In genomic region chr1:86913399-86913895, GRCh38 we compare ENCODE assay signal across 8 cellular contexts. TPM values are rescaled to one million over a fixed set of nuclear protein-coding genes. Genes with fewer than 3 reads are reported as not detected.
A peak's percentile ranks its signal among the peaks of the same experiment; 100 is the strongest.
DNase-seq lines count a peak whose midpoint lies in the region; ATAC-seq, FAIRE-seq and TF ChIP-seq lines count a peak whose summit lies in the region.

No MANE protein-coding gene starts in this region.

- H3K36me3 ChIP-seq in SJSA1 (peaks cover 5% of the 10 kb centered on the region; the same call in 1 of the 2 replicates), K562 (ENCODE audit: control insufficient read depth, insufficient read depth, low read length) (peaks cover 35% of the 10 kb centered on the region), right lobe of liver (no peaks in the 10 kb centered on the region)

- ATAC-seq in HG03378 (IDR thresholded peaks at IDR 0.05; ENCODE audit: unreplicated experiment) (peak; percentile 28), K562 (no peak), right lobe of liver (peak in 1 of 4 donors; percentile 21), HG03097 (IDR thresholded peaks at IDR 0.05; ENCODE audit: low FRiP score, unreplicated experiment) (no peak)

- no peaks in the 10 kb centered on the region for H3K9me1 ChIP-seq in K562 (ENCODE audit: control insufficient read depth, insufficient read depth, low read length)

- no peak for FAIRE-seq in K562 (lab: Jason Lieb, UNC)

- peak overlapping the region; percentile 98 to 100 for H3K9ac ChIP-seq in K562 (ENCODE audit: insufficient read depth in 1 of 2, low read depth in 2 of 2, low read length in 2 of 2)

- no peak for TF ChIP-seq RAD21 in K562 (CRISPR knock-in tag; conservative IDR thresholded peaks at IDR 0.05 in 1 of 2, IDR thresholded peaks at IDR 0.05 in 1 of 2)

- TF ChIP-seq CTCF in K562 (IDR thresholded peaks at IDR 0.05 in 2 of 3, conservative IDR thresholded peaks at IDR 0.05 in 1 of 3; ENCODE audit: insufficient read depth in 2 of 3, low read depth in 1 of 3, low read length in 3 of 3) (no peak), right lobe of liver (IDR thresholded peaks at IDR 0.05) (no peak)

- peak overlapping the region; percentile 99 for H2AFZ ChIP-seq in K562 (ENCODE audit: low read depth, low read length)

- H3K79me2 ChIP-seq in K562 (ENCODE audit: control insufficient read depth, insufficient read depth, low read length), result peaks cover 97% of the 10 kb centered on the region

- TF ChIP-seq POLR2A in K562 (conservative IDR thresholded peaks at IDR 0.05) (no peak), right lobe of liver (IDR thresholded peaks at IDR 0.05) (no peak)

- TSS peak; percentile 70 for BruUV-seq in K562 (replicated peaks; lab: Mats Ljungman, UMichigan)

- DNase-seq in NCI-H2107 treated with DMSO at 0.1 percent for 48 hours (lab: John Stamatoyannopoulos, UW; ENCODE audit: unreplicated experiment) (peak; percentile 80), NCI-H2107 (lab: John Stamatoyannopoulos, UW) (no peak), SJSA1 (ENCODE audit: low read depth in 1 of 2, low spot score in 2 of 2) (no peak), K562 (ENCODE audit: extremely low read depth in 1 of 4, low spot score in 3 of 4) (peak in 3 of 4 experiments; percentile 12 to 55 (median 16)), right lobe of liver (peak in 1 of 3 donors; percentile 34)
- DNase-seq in stimulated activated naive CD4-positive, alpha-beta T cell (lab: John Stamatoyannopoulos, UW), result peak in 4 of 6 experiments; percentile 1 to 66 (median 21)

- WGBS in K562 (ENCODE audit: insufficient coverage, low coverage, missing lambda C conversion rate), result under 1% methylated on average over 17 of the region's 17 CpGs
- WGBS in right lobe of liver (ENCODE audit: insufficient coverage, low coverage, low lambda C conversion rate, missing lambda C conversion rate), result under 1% methylated on average over 17 of the region's 17 CpGs

- in situ Hi-C loops in K562 (cut with MboI), result no loop called here

- H4K20me1 ChIP-seq in K562 (replicated peaks; ENCODE audit: control insufficient read depth, insufficient read depth, low read length), result peaks cover 8% of the 10 kb centered on the region; the same call in 1 of the 2 replicates

- H3K4me3 ChIP-seq in SJSA1, result peak overlapping the region; percentile 61
- peak overlapping the region; percentile 86 for H3K4me3 ChIP-seq in K562
- H3K4me3 ChIP-seq in right lobe of liver, result peak overlapping the region; percentile 66 to 90 (median 83)

- TF ChIP-seq EP300 in K562 (IDR thresholded peaks at IDR 0.05; ENCODE audit: low read length), result no peak

- CTCF ChIA-PET in K562 (lab: Yijun Ruan, JAX; ENCODE audit: low intra/inter-chr PET ratio), result no interaction called here

- intact Hi-C loops in K562 (cut with micrococcal nuclease), result loop anchor here (5.0 kb wide), 1 partner anchor 76 kb away; no protein-coding TSS in a partner anchor
- intact Hi-C loops in right lobe of liver (cut with DNase I), result no loop called here

- H3K9me3 ChIP-seq in SJSA1 (replicated peaks) (no peaks in the 10 kb centered on the region), K562 (replicated peaks; ENCODE audit: control insufficient read depth, insufficient read depth, low read depth, low read length) (no peaks in the 10 kb centered on the region), right lobe of liver (no peaks in the 10 kb centered on the region)

- no peaks in the 10 kb centered on the region for H3K27me3 ChIP-seq in SJSA1 (replicated peaks)
- H3K27me3 ChIP-seq in K562 (ENCODE audit: control insufficient read depth in 2 of 2, insufficient read depth in 2 of 2, low read length in 2 of 2), result no peaks in the 10 kb centered on the region
- no peaks in the 10 kb centered on the region for H3K27me3 ChIP-seq in right lobe of liver

- POLR2A ChIA-PET in K562 (lab: Yijun Ruan, JAX), result interaction anchor here (0.7 to 5.4 kb wide), 11 partner anchors 10 to 179 kb away, joined by 3 to 39 read pairs (median 4); no protein-coding TSS in a partner anchor

- peak overlapping the region; percentile 92 for H3K27ac ChIP-seq in SJSA1
- peak overlapping the region; percentile 99 for H3K27ac ChIP-seq in K562 (ENCODE audit: extremely low read depth, low read depth, low read length)
- H3K27ac ChIP-seq in right lobe of liver, result peak overlapping the region; percentile 87 to 91 (median 91)

- H3K4me2 ChIP-seq in K562 (ENCODE audit: insufficient read depth, low read length), result peak overlapping the region; percentile 96

- H3K4me1 ChIP-seq in SJSA1 (replicated peaks), result peaks cover 12% of the 10 kb centered on the region; the same call in 1 of the 2 replicates
- H3K4me1 ChIP-seq in K562 (replicated peaks in 1 of 2; ENCODE audit: control insufficient read depth in 2 of 2, insufficient read depth in 2 of 2, low read length in 2 of 2), result peaks cover 6 to 10% of the 10 kb centered on the region in 2 experiments; a peak in 4 of 5 replicates
- peaks cover 0 to 18% (median 8%) of the 10 kb centered on the region in 4 donors for H3K4me1 ChIP-seq in right lobe of liver

TF ChIP-seq in K562, 482 proteins besides CTCF, POLR2A, EP300 and RAD21 (continues in another document):
- TF ChIP-seq, protein P1, sequence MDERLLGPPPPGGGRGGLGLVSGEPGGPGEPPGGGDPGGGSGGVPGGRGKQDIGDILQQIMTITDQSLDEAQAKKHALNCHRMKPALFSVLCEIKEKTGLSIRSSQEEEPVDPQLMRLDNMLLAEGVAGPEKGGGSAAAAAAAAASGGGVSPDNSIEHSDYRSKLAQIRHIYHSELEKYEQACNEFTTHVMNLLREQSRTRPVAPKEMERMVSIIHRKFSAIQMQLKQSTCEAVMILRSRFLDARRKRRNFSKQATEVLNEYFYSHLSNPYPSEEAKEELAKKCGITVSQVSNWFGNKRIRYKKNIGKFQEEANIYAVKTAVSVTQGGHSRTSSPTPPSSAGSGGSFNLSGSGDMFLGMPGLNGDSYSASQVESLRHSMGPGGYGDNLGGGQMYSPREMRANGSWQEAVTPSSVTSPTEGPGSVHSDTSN (CRISPR knock-in tag; IDR thresholded peaks at IDR 0.05; ENCODE audit: low read depth), result no peak
- TF ChIP-seq, protein P1 (tag; conservative IDR thresholded peaks at IDR 0.05; ENCODE audit: low read depth), result no peak
- TF ChIP-seq CHD1 (IDR thresholded peaks at IDR 0.05; ENCODE audit: low read length) (peak; percentile 88), CCAR2 (IDR thresholded peaks at IDR 0.05; ENCODE audit: low read depth, low read length) (no peak), RAD51 (IDR thresholded peaks at IDR 0.05; ENCODE audit: borderline replicate concordance, low read depth) (0 out of 2 replicates have a peak, but pooled peaks have one; percentile 8), TEAD4 (IDR thresholded peaks at IDR 0.05; ENCODE audit: low read length) (no peak), TEAD4 (CRISPR knock-in tag; IDR thresholded peaks at IDR 0.05; ENCODE audit: borderline replicate concordance) (no peak)

RNA-seq across cellular contexts. Expression of gene SELENOF, which starts 0.5 kb away (rescaled TPM):
- 309 and 313 TPM in 2 replicates for total RNA-seq in SJSA1 (2014; rRNA removed; shearing (Covaris generic))
- total RNA-seq in K562 (2011; cell fraction: chromatin; rRNA removed; ENCODE audit: low replicate concordance), result 56.0 and 122 TPM in 2 replicates
- 99.4 and 103 TPM in 2 replicates for total RNA-seq in K562 (2011; cell fraction: nucleolus; rRNA removed)
- 149 and 217 TPM in 2 replicates for total RNA-seq in K562 (2011; cell fraction: nucleoplasm; rRNA removed)
- 108 and 115 TPM in 2 replicates for total RNA-seq in K562 (2014; rRNA removed)
- total RNA-seq in K562 (2014; rRNA removed; fragmentation: Illumina TruSeq; extraction: Trizol), result 194 and 221 TPM in 2 replicates
- total RNA-seq in K562 (2015; rRNA removed; fragmentation: Illumina TruSeq; extraction: Trizol), result 155 and 176 TPM in 2 replicates
- 197 and 201 TPM in 2 replicates for total RNA-seq in K562 (2021)
- polyA plus RNA-seq in K562 (2011; rRNA removed), result 225 and 296 TPM in 2 replicates
- polyA plus RNA-seq in K562 (2011; cell fraction: cytosol; rRNA removed), result 52.1 and 125 TPM in 2 replicates
- polyA plus RNA-seq in K562 (2011; cell fraction: nucleus; rRNA removed), result 24.6 and 56.3 TPM in 2 replicates
- polyA plus RNA-seq in K562 (2012), result 206 and 229 TPM in 2 replicates
- polyA plus RNA-seq in K562 (2014; fragmentation: Illumina TruSeq; extraction: Trizol), result 256 and 320 TPM in 2 replicates
- 100 to 1,000 TPM; 371 to 394 TPM for polyA plus RNA-seq in K562 (2014; fragmentation: Nextera tagmentation; extraction: Ambion mirVana)
- 215 and 237 TPM in 2 replicates for polyA plus RNA-seq in K562 (2014; rRNA removed)
- polyA minus RNA-seq in K562 (2011; rRNA and poly(A)+ RNA removed), result 132 and 153 TPM in 2 replicates
- 40.4 and 53.3 TPM in 2 replicates for polyA minus RNA-seq in K562 (2011; cell fraction: cytosol; rRNA and poly(A)+ RNA removed)
- polyA minus RNA-seq in K562 (2011; cell fraction: nucleus; rRNA and poly(A)+ RNA removed), result 29.2 and 41.3 TPM in 2 replicates
- total RNA-seq in right lobe of liver, result 100 to 1,000 TPM in 4 of 6 experiments, 10 to 100 TPM in 2; 95.5 to 130 (median 107) TPM

RNA-seq across cellular contexts. Expression of gene HS2ST1, which starts 1.0 kb away (rescaled TPM):
- total RNA-seq in SJSA1 (2014; rRNA removed; shearing (Covaris generic)), result 18.3 and 18.7 TPM in 2 replicates
- 23.6 and 39.9 TPM in 2 replicates for total RNA-seq in K562 (2011; cell fraction: chromatin; rRNA removed; ENCODE audit: low replicate concordance)
- total RNA-seq in K562 (2011; cell fraction: nucleolus; rRNA removed), result 13.0 and 15.7 TPM in 2 replicates
- 36.1 and 67.0 TPM in 2 replicates for total RNA-seq in K562 (2011; cell fraction: nucleoplasm; rRNA removed)
- total RNA-seq in K562 (2014; rRNA removed), result 18.3 and 21.1 TPM in 2 replicates
- total RNA-seq in K562 (2014; rRNA removed; fragmentation: Illumina TruSeq; extraction: Trizol), result 33.8 and 38.5 TPM in 2 replicates
- 24.8 and 27.1 TPM in 2 replicates for total RNA-seq in K562 (2015; rRNA removed; fragmentation: Illumina TruSeq; extraction: Trizol)
- total RNA-seq in K562 (2021), result 37.7 and 43.3 TPM in 2 replicates
- polyA plus RNA-seq in K562 (2011; rRNA removed), result 25.6 and 41.1 TPM in 2 replicates
- polyA plus RNA-seq in K562 (2011; cell fraction: cytosol; rRNA removed), result 5.2 and 9.2 TPM in 2 replicates
- polyA plus RNA-seq in K562 (2011; cell fraction: nucleus; rRNA removed), result 5.3 and 6.6 TPM in 2 replicates
- polyA plus RNA-seq in K562 (2012), result 23.9 TPM in 2 replicates
- polyA plus RNA-seq in K562 (2014; fragmentation: Illumina TruSeq; extraction: Trizol), result 21.7 and 25.8 TPM in 2 replicates
- 1 to 10 TPM; 7.7 to 8.9 TPM for polyA plus RNA-seq in K562 (2014; fragmentation: Nextera tagmentation; extraction: Ambion mirVana)
- polyA plus RNA-seq in K562 (2014; rRNA removed), result 19.9 and 20.8 TPM in 2 replicates
- polyA minus RNA-seq in K562 (2011; rRNA and poly(A)+ RNA removed), result 47.6 and 48.9 TPM in 2 replicates
- 16.1 and 34.0 TPM in 2 replicates for polyA minus RNA-seq in K562 (2011; cell fraction: cytosol; rRNA and poly(A)+ RNA removed)
- 10.9 and 15.9 TPM in 2 replicates for polyA minus RNA-seq in K562 (2011; cell fraction: nucleus; rRNA and poly(A)+ RNA removed)
- 10 to 100 TPM in 5 of 6 experiments, 1 to 10 TPM in 1; 9.9 to 17.2 (median 13.7) TPM for total RNA-seq in right lobe of liver

Comparison
In these comparisons a context has a peak if more than half of its experiments do, and no peak if none do; other contexts are left out.
1. DNase-seq: peak in NCI-H2107 treated with DMSO at 0.1 percent for 48 hours (single experiment), K562 (3 of 4) and stimulated activated naive CD4-positive, alpha-beta T cell (4 of 6); none in NCI-H2107 (single experiment) and SJSA1 (0 of 2).
2. Peak in every context shown above with its lines, with median percentiles within 50 percentile points of each other: H3K27ac ChIP-seq and H3K4me3 ChIP-seq.